ENCODE assay signal across 22 cellular contexts in genomic region chr12:88951177-88951576, GRCh38.
"Had no signal": no experiment of that assay in that cellular context is flagged by ENCODE, and none has a peak within 500 bp of the region (broad histone marks: within the 10 kb centered on the region; RNA-seq: fewer than 3 reads in every experiment).

No MANE protein-coding gene starts in this region.

- H3K27ac ChIP-seq: body of pancreas, esophagus muscularis mucosa, gastroesophageal sphincter, heart left ventricle, neutrophil, pancreas, right lobe of liver, transverse colon, vagina had no signal

- H3K4me3 ChIP-seq: body of pancreas, esophagus muscularis mucosa, gastroesophageal sphincter, heart left ventricle, pancreas, right lobe of liver, transverse colon, vagina had no signal

- H3K27me3 ChIP-seq: body of pancreas, esophagus muscularis mucosa, gastroesophageal sphincter, heart left ventricle, neutrophil, pancreas, right lobe of liver, transverse colon, vagina had no signal

- H3K4me1 ChIP-seq: body of pancreas, right lobe of liver had no signal

- H3K9me3 ChIP-seq: body of pancreas, esophagus muscularis mucosa, gastroesophageal sphincter, neutrophil, pancreas, right lobe of liver, transverse colon, vagina had no signal

- H3K36me3 ChIP-seq: esophagus muscularis mucosa, gastroesophageal sphincter, heart left ventricle, neutrophil, pancreas, right lobe of liver, transverse colon, vagina had no signal

- DNase-seq: activated CD4-positive, alpha-beta T cell treated with anti-CD3 and anti-CD28 coated beads for 36 hours; activated CD8-positive, alpha-beta T cell treated with anti-CD3 and anti-CD28 coated beads for 36 hours; activated naive CD4-positive, alpha-beta T cell; activated naive CD8-positive, alpha-beta T cell treated with anti-CD3 and anti-CD28 coated beads, Interleukin-2, amount 10 ng/mL, durations not matched to agents 7 days and 5 days; activated T-cell treated with anti-CD3 and anti-CD28 coated beads, Interleukin-2, amount 50 U/mL, for 1 hour; amygdala; body of pancreas; dermis blood vessel endothelial cell; effector memory CD4-positive, alpha-beta T cell; heart left ventricle; naive thymus-derived CD4-positive, alpha-beta T cell; pancreas; right lobe of liver; small intestine; stimulated activated CD4-positive, alpha-beta T cell treated with anti-CD3 and anti-CD28 coated beads, Interleukin-15, amount 100 ng/mL, for 24 hours; stimulated activated CD4-positive, alpha-beta T cell treated with anti-CD3 and anti-CD28 coated beads, Interleukin-2, amount 100 ng/mL, for 48 hours; transverse colon had no signal

- ATAC-seq: activated CD4-positive, alpha-beta T cell treated with anti-CD3 and anti-CD28 coated beads for 36 hours; activated CD8-positive, alpha-beta T cell treated with anti-CD3 and anti-CD28 coated beads for 36 hours; activated T-helper 17 cell treated with anti-CD3 and anti-CD28 coated beads, Interleukin-2, amount 50 U/mL, for 72 hours; body of pancreas; gastroesophageal sphincter; heart left ventricle; naive thymus-derived CD4-positive, alpha-beta T cell; pancreas; right lobe of liver had no signal
